In the genomic region with DNA sequence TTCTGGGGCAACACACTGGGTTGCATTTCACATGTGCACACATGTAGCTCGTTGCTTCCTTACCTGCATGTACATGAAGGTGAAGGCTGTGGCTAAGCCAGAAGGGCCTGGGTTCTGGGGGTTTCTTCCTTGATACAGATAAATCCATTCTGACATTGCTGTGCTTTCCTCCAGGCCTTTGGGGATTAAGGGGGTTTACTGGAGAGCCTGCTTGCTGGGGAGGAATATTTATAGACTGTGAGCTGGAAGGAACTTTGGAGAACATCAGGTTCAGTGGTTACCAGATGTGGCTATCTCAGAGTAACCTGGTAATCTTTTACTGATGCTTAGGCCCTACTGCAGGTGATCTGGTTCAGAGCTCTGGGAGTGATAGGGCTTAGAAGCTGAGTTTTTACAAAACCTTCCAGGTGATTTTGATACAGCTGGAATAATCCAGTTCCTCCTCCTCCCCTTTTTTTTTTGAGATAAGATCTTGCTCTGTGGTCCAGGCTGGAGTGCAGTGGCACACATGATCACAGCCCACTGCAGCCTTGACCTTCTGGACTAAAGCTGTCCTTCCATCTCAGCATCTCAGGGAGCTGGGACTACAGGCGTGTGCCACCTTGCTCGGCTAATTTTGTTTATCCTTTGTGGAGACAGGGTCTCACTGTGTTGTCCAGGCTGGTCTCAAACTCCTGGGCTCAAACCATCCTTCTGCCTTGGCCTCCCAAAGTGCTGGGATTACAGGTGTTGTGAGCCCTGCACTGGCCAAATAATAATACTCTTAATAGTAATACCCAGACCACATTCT, we compare ENCODE assay signal across 1 cellular context.
TF ChIP-seq lines count a peak whose summit lies in the region.

No MANE protein-coding gene starts in this region.

TF ChIP-seq in H1, 55 proteins besides CTCF, POLR2A, EP300 and RAD21:
- TF ChIP-seq CEBPB (IDR thresholded peaks at IDR 0.05; ENCODE audit: low read depth, low read length) (no peak), HDAC2 (IDR thresholded peaks at IDR 0.05; ENCODE audit: borderline replicate concordance in 1 of 2, low read depth in 2 of 2, low read length in 2 of 2) (no peak), TAF1 (IDR thresholded peaks at IDR 0.05; ENCODE audit: low read depth, low read length) (no peak), YY1 (IDR thresholded peaks at IDR 0.05; ENCODE audit: low read depth, low read length) (no peak), BACH1 (IDR thresholded peaks at IDR 0.05; ENCODE audit: low read length) (no peak), SAP30 (IDR thresholded peaks at IDR 0.05; ENCODE audit: insufficient read depth, insufficient replicate concordance, low read length) (no peak), TBP (IDR thresholded peaks at IDR 0.05; ENCODE audit: low read depth, low read length) (no peak), RBBP5 (IDR thresholded peaks at IDR 0.05; ENCODE audit: borderline replicate concordance, low read depth, low read length) (no peak), HDAC6 (IDR thresholded peaks at IDR 0.05; ENCODE audit: low read depth, low read length) (no peak), SP4 (IDR thresholded peaks at IDR 0.05; ENCODE audit: low read length) (no peak), TAF7 (optimal IDR thresholded peaks at IDR 0.05; ENCODE audit: borderline replicate concordance, low read depth, low read length) (no peak), SUZ12 (IDR thresholded peaks at IDR 0.05; ENCODE audit: low read length) (no peak), CHD2 (IDR thresholded peaks at IDR 0.05; ENCODE audit: low read length) (no peak)
- TF ChIP-seq, protein P1, sequence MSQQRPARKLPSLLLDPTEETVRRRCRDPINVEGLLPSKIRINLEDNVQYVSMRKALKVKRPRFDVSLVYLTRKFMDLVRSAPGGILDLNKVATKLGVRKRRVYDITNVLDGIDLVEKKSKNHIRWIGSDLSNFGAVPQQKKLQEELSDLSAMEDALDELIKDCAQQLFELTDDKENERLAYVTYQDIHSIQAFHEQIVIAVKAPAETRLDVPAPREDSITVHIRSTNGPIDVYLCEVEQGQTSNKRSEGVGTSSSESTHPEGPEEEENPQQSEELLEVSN (IDR thresholded peaks at IDR 0.05), result no peak
